ENCODE assay signal across 17 cellular contexts in the genomic region with DNA sequence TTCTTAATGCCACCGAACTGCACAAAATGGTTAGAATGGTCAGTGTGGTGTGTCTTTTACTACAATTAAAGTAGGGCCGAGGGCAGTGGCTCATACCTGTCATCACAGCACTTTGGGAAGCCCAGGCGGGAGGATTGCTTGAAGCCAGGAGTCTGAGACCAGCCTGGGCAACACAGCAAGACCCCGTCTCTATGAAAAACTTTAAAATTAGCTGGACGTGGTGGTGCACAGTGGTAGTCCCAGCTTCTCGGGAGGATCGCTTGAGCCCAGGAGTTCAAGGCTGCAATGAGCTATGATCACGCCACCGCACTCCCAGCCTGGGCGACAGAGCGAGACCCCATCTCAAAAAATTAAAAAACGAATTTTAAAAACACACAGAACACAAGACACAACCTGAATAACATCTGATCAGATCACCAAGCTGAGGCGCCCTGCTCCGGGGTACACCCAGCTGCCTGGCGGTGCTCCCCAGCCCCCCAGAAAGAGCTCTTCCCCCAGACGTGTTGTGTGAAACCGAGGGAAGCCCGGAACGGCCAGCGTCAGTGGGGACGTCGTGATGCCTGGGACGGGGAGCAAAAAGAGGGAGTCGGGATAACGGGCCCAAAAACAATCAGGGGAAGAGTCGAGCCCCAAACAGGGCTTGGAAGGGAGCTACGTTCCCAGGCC.
DNase-seq lines count a peak whose midpoint lies in the region; ATAC-seq and TF ChIP-seq lines count a peak whose summit lies in the region.
"Had no signal": no experiment of that assay in that cellular context is flagged by ENCODE, and none has a peak within 500 bp of the region (broad histone marks: within the 10 kb centered on the region; RNA-seq: fewer than 3 reads in every experiment).

No MANE protein-coding gene starts in this region.

- no peak for DNase-seq in activated naive CD4-positive, alpha-beta T cell (lab: John Stamatoyannopoulos, UW)
- no peak for DNase-seq in T-helper 17 cell
- no peak for DNase-seq in effector memory CD8-positive, alpha-beta T cell
- no peak for DNase-seq in stomach
- no peak for DNase-seq in UCSD-AML1 (lab: John Stamatoyannopoulos, UW; ENCODE audit: unreplicated experiment)
- DNase-seq: activated B cell treated with CpG ODN at 0.5 μM for 24 hours, DMS153, kidney glomerular epithelial cell, NCI-H774, small intestine had no signal

- ATAC-seq in T-helper 17 cell (no peak), GM18870 (IDR thresholded peaks at IDR 0.05; ENCODE audit: unreplicated experiment) (no peak), HG03565 (IDR thresholded peaks at IDR 0.05; ENCODE audit: unreplicated experiment) (no peak)
- ATAC-seq in effector memory CD8-positive, alpha-beta T cell (replicated peaks), result no peak
- ATAC-seq: mucosa of descending colon, SK-N-SH treated with all-trans-retinoic acid at 6 μM for 48 hours had no signal

- H3K27me3 Mint-ChIP-seq in activated naive CD4-positive, alpha-beta T cell treated with anti-CD3 and anti-CD28 coated beads, Interleukin-2, amount 50 U/mL, for 24 hours, result no peaks in the 10 kb centered on the region
- no peaks in the 10 kb centered on the region for H3K27me3 Mint-ChIP-seq in T-helper 17 cell
- no peaks in the 10 kb centered on the region for H3K27me3 Mint-ChIP-seq in effector memory CD8-positive, alpha-beta T cell
- H3K27me3 Mint-ChIP-seq: activated B cell treated with CpG ODN at 0.5 μM for 24 hours; stimulated activated memory B cell treated with anti-CD40 and anti-IgM and Interleukin-4, amounts not matched to agents 10 μg/mL and 1 μg/mL and 100 μg/mL, for 72 hours had no signal

- peak overlapping the region in 3 of 5 donors; percentile 81 to 83 (median 83) for H3K27ac ChIP-seq in stomach
- H3K27ac ChIP-seq: ovary had no signal

- peak overlapping the region; percentile 36 for H3K4me3 Mint-ChIP-seq in activated naive CD4-positive, alpha-beta T cell treated with anti-CD3 and anti-CD28 coated beads, Interleukin-2, amount 50 U/mL, for 24 hours
- H3K4me3 Mint-ChIP-seq in T-helper 17 cell, result peak overlapping the region; percentile 39
- H3K4me3 Mint-ChIP-seq in effector memory CD8-positive, alpha-beta T cell, result peak overlapping the region in 1 of 2 donors; percentile 97

- peaks cover 27% of the 10 kb centered on the region for H3K36me3 Mint-ChIP-seq in activated naive CD4-positive, alpha-beta T cell treated with anti-CD3 and anti-CD28 coated beads, Interleukin-2, amount 50 U/mL, for 24 hours
- H3K36me3 Mint-ChIP-seq in T-helper 17 cell (ENCODE audit: low read depth), result no peaks in the 10 kb centered on the region
- H3K36me3 Mint-ChIP-seq in effector memory CD8-positive, alpha-beta T cell (ENCODE audit: insufficient read depth), result peaks cover 34% of the 10 kb centered on the region

- H3K9me3 ChIP-seq in T-helper 17 cell (ENCODE audit: control insufficient read depth, low read length, poor library complexity, severe bottlenecking) (no peaks in the 10 kb centered on the region), stomach (peaks cover 0 to 5% (median 3%) of the 10 kb centered on the region in 4 donors)
- H3K9me3 ChIP-seq: mucosa of descending colon, ovary had no signal

- H3K36me3 ChIP-seq in stomach, result peaks cover 0 to 19% (median 8%) of the 10 kb centered on the region in 4 donors
- H3K36me3 ChIP-seq: ovary had no signal

- no peak for TF ChIP-seq POLR2A in stomach (IDR thresholded peaks at IDR 0.05)

- H3K27ac Mint-ChIP-seq in activated naive CD4-positive, alpha-beta T cell treated with anti-CD3 and anti-CD28 coated beads, Interleukin-2, amount 50 U/mL, for 24 hours, result peak overlapping the region; percentile 89
- peak overlapping the region; percentile 62 for H3K27ac Mint-ChIP-seq in T-helper 17 cell
- H3K27ac Mint-ChIP-seq in effector memory CD8-positive, alpha-beta T cell, result peak overlapping the region; percentile 82 to 100

- H3K4me1 ChIP-seq in stomach, result peaks cover 3 to 37% (median 19%) of the 10 kb centered on the region in 4 donors

- no peaks in the 10 kb centered on the region for H3K27me3 ChIP-seq in stomach
- H3K27me3 ChIP-seq: ovary had no signal

- no peak overlapping the region for H3K4me3 ChIP-seq in stomach
- H3K4me3 ChIP-seq: mucosa of descending colon, ovary had no signal

- 90 to 94% (median 92%) methylated on average over 27 of the region's 27 CpGs for WGBS in stomach, 5 donors

- peaks cover 59% of the 10 kb centered on the region for H3K4me1 Mint-ChIP-seq in activated naive CD4-positive, alpha-beta T cell treated with anti-CD3 and anti-CD28 coated beads, Interleukin-2, amount 50 U/mL, for 24 hours
- H3K4me1 Mint-ChIP-seq in T-helper 17 cell, result peaks cover 28% of the 10 kb centered on the region
- peaks cover 37 to 44% of the 10 kb centered on the region in 2 donors for H3K4me1 Mint-ChIP-seq in effector memory CD8-positive, alpha-beta T cell (ENCODE audit: low read depth in 2 of 2)

- intact Hi-C loops in stomach (cut with DNase I; ENCODE audit: low total_unique reads), result no loop called here

- H3K9me3 Mint-ChIP-seq in activated naive CD4-positive, alpha-beta T cell treated with anti-CD3 and anti-CD28 coated beads, Interleukin-2, amount 50 U/mL, for 24 hours, result peaks cover 4% of the 10 kb centered on the region
- no peaks in the 10 kb centered on the region for H3K9me3 Mint-ChIP-seq in effector memory CD8-positive, alpha-beta T cell

- TF ChIP-seq CTCF in stomach (IDR thresholded peaks at IDR 0.05), result no peak

- no peak for TF ChIP-seq EP300 in stomach (IDR thresholded peaks at IDR 0.05)
